Comparison of ENCODE assay signal across 27 cellular contexts in the genomic region with DNA sequence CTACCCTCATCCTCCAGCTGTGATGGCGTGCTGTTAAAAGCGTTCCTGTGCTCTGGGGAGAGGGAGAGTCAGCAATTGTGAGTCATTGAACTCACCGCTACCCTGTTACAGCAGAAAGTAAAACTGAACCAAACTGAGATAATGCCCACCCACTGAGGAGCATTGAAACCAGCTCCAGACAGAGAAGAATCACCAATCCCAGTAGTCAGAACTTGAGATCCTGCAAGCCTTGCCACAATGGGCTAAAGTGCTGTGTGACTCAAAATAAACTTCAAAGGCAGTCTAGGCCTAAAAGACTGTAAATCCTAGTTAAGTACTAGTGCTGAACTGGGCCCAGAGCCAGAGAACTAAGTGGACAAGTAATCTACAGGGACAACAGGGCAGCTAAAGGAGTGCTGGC.
DNase-seq lines count a peak whose midpoint lies in the region; ATAC-seq and TF ChIP-seq lines count a peak whose summit lies in the region.
"Had no signal": no experiment of that assay in that cellular context is flagged by ENCODE, and none has a peak within 500 bp of the region (broad histone marks: within the 10 kb centered on the region; RNA-seq: fewer than 3 reads in every experiment).

No MANE protein-coding gene starts in this region.

- no peak overlapping the region for H2BK15ac ChIP-seq in neuronal stem cell (ENCODE audit: low read length)

- DNase-seq in NT2/D1 (ENCODE audit: low read depth, low spot score) (peak; percentile 22), epithelial cell of prostate (ENCODE audit: low read depth, low spot score) (no peak), neuronal stem cell (ENCODE audit: low spot score) (no peak), Peyer's patch (no peak), HK-2 (ENCODE audit: unreplicated experiment) (no peak)
- DNase-seq: activated CD4-positive, alpha-beta memory T cell treated with anti-CD3 and anti-CD28 coated beads, Interleukin-2, amount 10 ng/mL, durations not matched to agents 7 days and 5 days; activated CD8-positive, alpha-beta memory T cell treated with anti-CD3 and anti-CD28 coated beads, Interleukin-2, amount 50 U/mL, for 48 hours; activated naive CD4-positive, alpha-beta T cell treated with anti-CD3 and anti-CD28 coated beads, Interleukin-2, amount 10 ng/mL, durations not matched to agents 7 days and 5 days; adrenal gland; brain microvascular endothelial cell; DMS153; dorsolateral prefrontal cortex; hippocampal formation; KG1; left ventricle myocardium inferior; MG63; NCI-H1105; NCI-H187; right lobe of liver; SHP77; stomach; T-helper 17 cell; uterus had no signal

- H4K8ac ChIP-seq in neuronal stem cell (ENCODE audit: low read depth, low read length): no peak overlapping the region

- no peak overlapping the region for H3K4ac ChIP-seq in neuronal stem cell (ENCODE audit: low read length)

- no peaks in the 10 kb centered on the region for H3K79me1 ChIP-seq in neuronal stem cell (ENCODE audit: low read depth, low read length)

- no peak overlapping the region for H3K9ac ChIP-seq in NT2/D1 (ENCODE audit: insufficient read length, low read depth)
- no peak overlapping the region for H3K9ac ChIP-seq in neuronal stem cell (ENCODE audit: low read depth, low read length, poor library complexity)

- WGBS in neuronal stem cell (ENCODE audit: extremely low coverage in 2 of 2, insufficient read length in 2 of 2, insufficient replicate concordance in 1 of 2), 2 donors: no CpG with 5 or more reads among the region's 3 CpGs

- H2BK5ac ChIP-seq in neuronal stem cell (ENCODE audit: low read length): no peak overlapping the region

- H2AFZ ChIP-seq in neuronal stem cell (ENCODE audit: low read length): peak overlapping the region; percentile 6

- no peaks in the 10 kb centered on the region for H3K9me3 ChIP-seq in NT2/D1 (ENCODE audit: insufficient read depth, low read length)
- H3K9me3 ChIP-seq in neuronal stem cell (replicated peaks in 1 of 2; ENCODE audit: control insufficient read depth in 2 of 2, insufficient read depth in 1 of 2, low read depth in 1 of 2, low read length in 2 of 2): no peaks in the 10 kb centered on the region
- H3K9me3 ChIP-seq in Peyer's patch: no peaks in the 10 kb centered on the region
- H3K9me3 ChIP-seq: adrenal gland, gastroesophageal sphincter, left ventricle myocardium inferior, MG63, neutrophil, right lobe of liver, stomach, uterus had no signal

- no peak overlapping the region for H2AK5ac ChIP-seq in neuronal stem cell (ENCODE audit: low read depth, low read length)

- H3K14ac ChIP-seq in neuronal stem cell (ENCODE audit: low read length): no peak overlapping the region

- H4K91ac ChIP-seq in neuronal stem cell (ENCODE audit: low read depth, low read length, poor library complexity): no peak overlapping the region

- TF ChIP-seq POLR2A in Peyer's patch (IDR thresholded peaks at IDR 0.05): no peak

- H3K27ac ChIP-seq in epithelial cell of prostate (peak overlapping the region; percentile 68), neuronal stem cell (replicated peaks; ENCODE audit: low read length) (no peak overlapping the region), Peyer's patch (no peak overlapping the region)
- H3K27ac ChIP-seq: adrenal gland, brain microvascular endothelial cell, dorsolateral prefrontal cortex, gastroesophageal sphincter, left ventricle myocardium inferior, neutrophil, right lobe of liver, stomach, uterus had no signal

- H3K36me3 ChIP-seq in NT2/D1 (ENCODE audit: insufficient read depth, insufficient read length, low read length) (no peaks in the 10 kb centered on the region), neuronal stem cell (replicated peaks in 1 of 2; ENCODE audit: control insufficient read depth in 2 of 2, insufficient read depth in 2 of 2, low read length in 2 of 2) (no peaks in the 10 kb centered on the region), Peyer's patch (no peaks in the 10 kb centered on the region)
- H3K36me3 ChIP-seq: adrenal gland, brain microvascular endothelial cell, gastroesophageal sphincter, left ventricle myocardium inferior, MG63, neutrophil, right lobe of liver, stomach, uterus had no signal

- H2BK120ac ChIP-seq in neuronal stem cell (ENCODE audit: low read depth, low read length): no peak overlapping the region

- H3K27me3 ChIP-seq in NT2/D1 (ENCODE audit: insufficient read depth, insufficient read length) (no peaks in the 10 kb centered on the region), neuronal stem cell (ENCODE audit: control insufficient read depth in 3 of 3, insufficient read depth in 3 of 3, low read depth in 1 of 3, low read length in 3 of 3) (no peaks in the 10 kb centered on the region), Peyer's patch (no peaks in the 10 kb centered on the region)
- H3K27me3 ChIP-seq: brain microvascular endothelial cell, gastroesophageal sphincter, MG63, neutrophil, right lobe of liver, stomach, uterus had no signal

- H3K4me1 ChIP-seq in NT2/D1 (ENCODE audit: insufficient read depth, insufficient read length): no peaks in the 10 kb centered on the region
- H3K4me1 ChIP-seq in neuronal stem cell (ENCODE audit: control insufficient read depth in 2 of 2, insufficient read depth in 1 of 2, low read depth in 1 of 2, low read length in 2 of 2): no peaks in the 10 kb centered on the region
- H3K4me1 ChIP-seq in Peyer's patch: no peaks in the 10 kb centered on the region
- H3K4me1 ChIP-seq: adrenal gland, gastroesophageal sphincter, left ventricle myocardium inferior, right lobe of liver, stomach, uterus had no signal

- no peak overlapping the region for H3K18ac ChIP-seq in neuronal stem cell (ENCODE audit: low read length)

- H2BK12ac ChIP-seq in neuronal stem cell (ENCODE audit: low read length): no peak overlapping the region

- no peak overlapping the region for H3K4me3 ChIP-seq in NT2/D1 (ENCODE audit: insufficient read length, low read depth)
- no peak overlapping the region for H3K4me3 ChIP-seq in neuronal stem cell (ENCODE audit: low read length in 2 of 2)
- no peak overlapping the region for H3K4me3 ChIP-seq in Peyer's patch
- H3K4me3 ChIP-seq: adrenal gland, dorsolateral prefrontal cortex, gastroesophageal sphincter, left ventricle myocardium inferior, MG63, right lobe of liver, stomach, uterus had no signal

- H3K23ac ChIP-seq in neuronal stem cell (ENCODE audit: low read depth, low read length, poor library complexity): no peak overlapping the region

- ATAC-seq in GM21717 (IDR thresholded peaks at IDR 0.05; ENCODE audit: unreplicated experiment) (peak; percentile 74), GM18873 (IDR thresholded peaks at IDR 0.05; ENCODE audit: low FRiP score, unreplicated experiment) (no peak)
- ATAC-seq: gastroesophageal sphincter, right lobe of liver, T-helper 17 cell had no signal

- no peak for TF ChIP-seq CTCF in Peyer's patch (IDR thresholded peaks at IDR 0.05)

- no peak overlapping the region for H3K4me2 ChIP-seq in neuronal stem cell (ENCODE audit: insufficient read depth, low read length, poor library complexity, severe bottlenecking)
